ENCODE assay signal across 8 cellular contexts in the genomic region with DNA sequence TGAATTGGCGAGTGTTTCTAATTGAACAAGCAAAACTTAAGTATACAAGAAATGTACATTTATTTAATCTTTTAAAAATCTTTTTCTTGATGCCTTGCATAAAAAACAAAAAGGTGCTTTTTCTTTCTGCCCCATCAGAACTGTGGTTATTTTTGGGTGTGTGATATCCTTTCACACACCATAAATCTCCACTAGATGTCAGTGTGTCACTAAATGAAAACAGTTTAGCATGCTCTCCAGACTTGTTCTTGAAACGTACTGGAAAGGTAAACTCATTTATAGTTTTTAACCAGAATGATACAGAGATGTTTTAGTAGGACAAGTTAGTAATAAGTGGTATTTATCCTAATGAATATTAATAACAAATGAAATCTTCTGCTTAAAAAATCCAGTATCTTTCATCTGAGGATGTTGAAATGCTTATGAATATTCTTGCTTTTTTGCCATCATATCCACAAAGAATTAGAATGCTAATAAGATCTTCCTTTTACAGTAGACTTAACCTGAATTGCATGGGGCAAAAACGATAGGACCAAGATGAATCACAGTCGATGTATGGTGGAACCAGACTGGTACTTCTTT.
DNase-seq lines count a peak whose midpoint lies in the region; ATAC-seq and TF ChIP-seq lines count a peak whose summit lies in the region.

No MANE protein-coding gene starts in this region.

- no peak overlapping the region for H3K4me3 ChIP-seq in CD8-positive, alpha-beta T cell (ENCODE audit: low read depth, low read length)

- no peaks in the 10 kb centered on the region for H3K4me1 Mint-ChIP-seq in CD8-positive, alpha-beta T cell (ENCODE audit: low read depth)

- intact Hi-C loops in CD8-positive, alpha-beta T cell (cut with DNase I, micrococcal nuclease): loop anchor here (1.0 to 5.0 kb wide), 10 partner anchors 380 to 1000 kb away; a partner anchor contains a TSS
- intact Hi-C loops in sciatic nerve (cut with DNase I): no loop called here

- peak; percentile 90 for TF ChIP-seq CTCF in CD8-positive, alpha-beta T cell (IDR thresholded peaks at IDR 0.05)
- peak; percentile 84 for TF ChIP-seq CTCF in VCaP (conservative IDR thresholded peaks at IDR 0.05)

- H3K27me3 ChIP-seq in CD8-positive, alpha-beta T cell (ENCODE audit: insufficient read depth, low read length): no peaks in the 10 kb centered on the region

- peak; percentile 94 for ATAC-seq in CD8-positive, alpha-beta T cell
- ATAC-seq in GM18499 (IDR thresholded peaks at IDR 0.05; ENCODE audit: insufficient read depth, unreplicated experiment): peak; percentile 85
- peak; percentile 95 for ATAC-seq in HG02798 (IDR thresholded peaks at IDR 0.05; ENCODE audit: poor library complexity, unreplicated experiment)
- peak; percentile 67 for ATAC-seq in sciatic nerve

- POLR2A ChIA-PET in CD8-positive, alpha-beta T cell (lab: Charles Lee): no interaction called here

- H3K4me3 Mint-ChIP-seq in CD8-positive, alpha-beta T cell: no peak overlapping the region

- no peaks in the 10 kb centered on the region for H3K9me3 Mint-ChIP-seq in CD8-positive, alpha-beta T cell

- H3K27me3 Mint-ChIP-seq in CD8-positive, alpha-beta T cell (ENCODE audit: low read depth): no peaks in the 10 kb centered on the region

- no peaks in the 10 kb centered on the region for H3K36me3 ChIP-seq in CD8-positive, alpha-beta T cell (ENCODE audit: insufficient read depth, low read length)

- no peak overlapping the region for H3K27ac ChIP-seq in CD8-positive, alpha-beta T cell (ENCODE audit: low read depth, low read length)
- no peak overlapping the region for H3K27ac ChIP-seq in VCaP

- DNase-seq in CD8-positive, alpha-beta T cell: peak in 1 of 7 experiments; percentile 8
- DNase-seq in NCI-H1436 (lab: John Stamatoyannopoulos, UW): peak; percentile 55
- DNase-seq in glomerular visceral epithelial cell (ENCODE audit: extremely low spot score): peak; percentile 58
- DNase-seq in sciatic nerve (ENCODE audit: low spot score): no peak
- no peak for DNase-seq in NK-92 (lab: John Stamatoyannopoulos, UW; ENCODE audit: unreplicated experiment)

- no peak overlapping the region for H3K27ac Mint-ChIP-seq in CD8-positive, alpha-beta T cell

- no peaks in the 10 kb centered on the region for H3K4me1 ChIP-seq in CD8-positive, alpha-beta T cell (ENCODE audit: insufficient read depth, low read length)

- H3K9me3 ChIP-seq in CD8-positive, alpha-beta T cell (ENCODE audit: low read length): no peaks in the 10 kb centered on the region

- CTCF ChIA-PET in CD8-positive, alpha-beta T cell (lab: Charles Lee): interaction anchor here (0.6 to 2.4 kb wide), 4 partner anchors 10 to 639 kb away, joined by 3 to 22 read pairs (median 4); no protein-coding TSS in a partner anchor

- no peaks in the 10 kb centered on the region for H3K36me3 Mint-ChIP-seq in CD8-positive, alpha-beta T cell

Comparison
In these comparisons a context has a peak if more than half of its experiments do, and no peak if none do; other contexts are left out.
1. DNase-seq: peak in NCI-H1436 (single experiment) and glomerular visceral epithelial cell (single experiment); none in sciatic nerve (single experiment) and NK-92 (single experiment).
2. Peak in every context shown above with its lines, with median percentiles within 50 percentile points of each other: ATAC-seq.